Comparison of ENCODE assay signal across 8 cellular contexts in genomic region chr5:140261403-140262171, GRCh38. TPM values are rescaled to one million over a fixed set of nuclear protein-coding genes. Genes with fewer than 3 reads are reported as not detected.
DNase-seq lines count a peak whose midpoint lies in the region; ATAC-seq and TF ChIP-seq lines count a peak whose summit lies in the region.

No MANE protein-coding gene starts in this region.

- no peak overlapping the region for H3K4me3 Mint-ChIP-seq in activated T-cell treated with anti-CD3 and anti-CD28 coated beads, Interleukin-2, amount 50 U/mL, for 24 hours

- no peaks in the 10 kb centered on the region for H3K9me3 ChIP-seq in testis

- ATAC-seq in HG02970 (IDR thresholded peaks at IDR 0.05; ENCODE audit: low FRiP score, unreplicated experiment) (no peak), HG02588 (IDR thresholded peaks at IDR 0.05; ENCODE audit: unreplicated experiment) (no peak)

- H3K4me3 ChIP-seq in choroid plexus epithelial cell (ENCODE audit: low read depth, low read length) (no peak overlapping the region), testis (no peak overlapping the region)

- peak overlapping the region; percentile 28 to 44 for H3K27ac ChIP-seq in testis

- no peak for TF ChIP-seq POLR2A in testis (IDR thresholded peaks at IDR 0.05)

- peaks cover 44% of the 10 kb centered on the region for H3K36me3 Mint-ChIP-seq in activated T-cell treated with anti-CD3 and anti-CD28 coated beads, Interleukin-2, amount 50 U/mL, for 24 hours (ENCODE audit: low read depth)

- 45 to 55% methylated on average over 8 of the region's 8 CpGs for WGBS in testis, 2 donors

- no peaks in the 10 kb centered on the region for H3K27me3 Mint-ChIP-seq in activated T-cell treated with anti-CD3 and anti-CD28 coated beads, Interleukin-2, amount 50 U/mL, for 24 hours

- H3K27me3 ChIP-seq in testis = no peaks in the 10 kb centered on the region

- peaks cover 15% of the 10 kb centered on the region for H3K4me1 ChIP-seq in testis

- DNase-seq in activated T-cell treated with anti-CD3 and anti-CD28 coated beads, Interleukin-2, amount 50 U/mL, for 24 hours = no peak
- DNase-seq in activated T-cell treated with anti-CD3 and anti-CD28 coated beads, Interleukin-2, amount 50 U/mL, for 1 hour = no peak
- DNase-seq in NOMO-1 treated with dmso at 0.1 percent for 144 hours (lab: John Stamatoyannopoulos, UW; ENCODE audit: unreplicated experiment) = peak; percentile 49
- peak; percentile 94 for DNase-seq in choroid plexus epithelial cell (ENCODE audit: low read depth)
- DNase-seq in left kidney (ENCODE audit: low read depth, low spot score) = peak; percentile 42
- DNase-seq in testis = peak; percentile 84

- no peaks in the 10 kb centered on the region for H3K36me3 ChIP-seq in testis (ENCODE audit: low read depth, missing control alignments)

- no peaks in the 10 kb centered on the region for H3K9me3 Mint-ChIP-seq in activated T-cell treated with anti-CD3 and anti-CD28 coated beads, Interleukin-2, amount 50 U/mL, for 24 hours

- TF ChIP-seq CTCF in choroid plexus epithelial cell (conservative IDR thresholded peaks at IDR 0.05; ENCODE audit: low read depth, low read length) = peak; percentile 26
- TF ChIP-seq CTCF in testis (IDR thresholded peaks at IDR 0.05) = no peak

- intact Hi-C loops in testis (cut with DNase I; ENCODE audit: low total_unique reads) = no loop called here

- peaks cover 61% of the 10 kb centered on the region for H3K4me1 Mint-ChIP-seq in activated T-cell treated with anti-CD3 and anti-CD28 coated beads, Interleukin-2, amount 50 U/mL, for 24 hours (ENCODE audit: low read depth)

- H3K27ac Mint-ChIP-seq in activated T-cell treated with anti-CD3 and anti-CD28 coated beads, Interleukin-2, amount 50 U/mL, for 24 hours = peak overlapping the region; percentile 1

RNA-seq across cellular contexts. Expression of gene PFDN1, which starts 41.3 kb away (rescaled TPM):
- total RNA-seq in testis = 100 to 1,000 TPM; 156 to 185 TPM
- polyA plus RNA-seq in testis (ENCODE audit: insufficient read depth, low read depth, low replicate concordance) = 62.4 TPM

Comparison
In these comparisons a context has a peak if more than half of its experiments do, and no peak if none do; other contexts are left out.
1. DNase-seq: peak in NOMO-1 treated with dmso at 0.1 percent for 144 hours (single experiment), choroid plexus epithelial cell (single experiment), left kidney (single experiment) and testis (single experiment); none in activated T-cell treated with anti-CD3 and anti-CD28 coated beads, Interleukin-2, amount 50 U/mL, for 24 hours (single experiment) and activated T-cell treated with anti-CD3 and anti-CD28 coated beads, Interleukin-2, amount 50 U/mL, for 1 hour (single experiment).